Comparison of ENCODE assay signal across 23 cellular contexts in the genomic region with DNA sequence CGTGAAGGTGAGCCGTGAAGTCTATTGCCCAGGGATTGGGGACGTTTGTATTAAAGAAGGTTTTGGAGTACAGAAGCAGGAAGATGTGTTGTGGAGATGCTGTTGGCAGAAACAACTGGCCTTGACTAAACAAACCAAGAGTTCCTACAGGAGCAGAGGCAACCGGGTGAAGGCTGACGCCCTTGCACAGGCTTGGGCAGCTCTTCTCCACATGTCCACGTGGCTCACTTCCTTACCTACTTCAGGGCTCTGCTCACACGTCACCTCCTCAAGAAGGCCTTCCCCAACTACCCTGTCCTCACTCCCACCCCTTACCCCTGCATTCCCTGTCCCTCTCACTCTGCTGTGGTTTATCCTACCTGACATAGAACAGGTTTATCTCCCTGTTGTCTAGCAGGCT.
"Had no signal": no experiment of that assay in that cellular context is flagged by ENCODE, and none has a peak within 500 bp of the region (broad histone marks: within the 10 kb centered on the region; RNA-seq: fewer than 3 reads in every experiment).

No MANE protein-coding gene starts in this region.

- DNase-seq: colonic mucosa; effector CD4-positive, alpha-beta T cell; hypothalamus; immature natural killer cell; islet precursor cell; kidney glomerular epithelial cell; left colon; left ventricle myocardium superior; lower lobe of right lung; natural killer cell; occipital lobe; ovary; posterior cingulate gyrus; psoas muscle; right cardiac atrium; sigmoid colon; stimulated activated CD4-positive, alpha-beta T cell treated with anti-CD3 and anti-CD28 coated beads, Interleukin-2, amount 100 ng/mL, for 24 hours; stimulated activated CD4-positive, alpha-beta T cell treated with anti-CD3 and anti-CD28 coated beads, Interleukin-4, amount 100 ng/mL, for 4 hours; stimulated activated naive CD8-positive, alpha-beta T cell treated with anti-CD3 and anti-CD28 coated beads, Interleukin-15, Interleukin-2, amounts not matched to agents 100 U/mL and 50 U/mL, for 24 hours; testis; tibial artery had no signal

- H3K36me3 ChIP-seq: colonic mucosa, lower lobe of right lung, ovary, sigmoid colon, tibial artery had no signal

- H3K4me3 ChIP-seq: colonic mucosa, lower lobe of right lung, ovary, psoas muscle, sigmoid colon, testis, tibial artery had no signal

- H3K27me3 ChIP-seq: colonic mucosa, ovary, sigmoid colon, testis, tibial artery had no signal

- H3K9me3 ChIP-seq: colonic mucosa, lower lobe of right lung, ovary, psoas muscle, sigmoid colon, testis, tibial artery had no signal

- H3K4me1 ChIP-seq: colonic mucosa, lower lobe of right lung, psoas muscle, sigmoid colon, testis, tibial artery had no signal

- H3K27ac ChIP-seq: colonic mucosa, lower lobe of right lung, ovary, psoas muscle, sigmoid colon, testis, tibial artery had no signal

- ATAC-seq: left colon, left ventricle myocardium superior, psoas muscle, right cardiac atrium had no signal

- FAIRE-seq: frontal cortex, urothelium cell line had no signal
